In the genomic region with DNA sequence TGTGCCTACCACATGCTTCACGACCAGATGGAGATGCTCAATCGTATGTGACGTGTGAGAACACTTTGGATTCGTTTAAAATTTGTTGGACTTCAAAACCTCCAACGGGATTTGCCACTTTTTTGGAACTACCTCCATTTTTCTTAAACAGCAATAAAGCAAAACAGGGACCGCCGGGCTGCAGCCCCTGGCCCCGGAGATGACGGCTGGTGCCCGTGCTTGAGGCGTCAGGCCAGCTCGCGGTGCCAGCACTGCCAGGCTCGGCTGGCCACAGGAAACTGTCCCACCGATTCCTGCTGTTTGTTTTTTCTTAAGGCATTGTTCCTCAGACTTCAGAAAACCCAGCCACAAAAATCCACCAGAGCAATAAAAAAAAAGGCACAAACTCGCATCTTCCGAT, we compare ENCODE assay signal across 28 cellular contexts.
"Had no signal": no experiment of that assay in that cellular context is flagged by ENCODE, and none has a peak within 500 bp of the region (broad histone marks: within the 10 kb centered on the region; RNA-seq: fewer than 3 reads in every experiment).

No MANE protein-coding gene starts in this region.

- H3K4me1 Mint-ChIP-seq: stimulated activated memory B cell treated with anti-CD40 and anti-IgM and Interleukin-4, amounts not matched to agents 10 μg/mL and 1 μg/mL and 100 μg/mL, for 72 hours; stimulated activated naive CD8-positive, alpha-beta T cell treated with anti-CD3 and anti-CD28 coated beads, Interleukin-15, amount 100 ng/mL, for 72 hours had no signal

- ATAC-seq: naive thymus-derived CD8-positive, alpha-beta T cell; natural killer cell treated with Interleukin-12 subunit alpha and Interleukin-12 subunit beta and Interleukin-15 and Interleukin-18, amount 100 ng/mL, for 72 hours; pancreas; right cardiac atrium; stimulated activated memory B cell treated with anti-CD40 and anti-IgM and Interleukin-4, amounts not matched to agents 10 μg/mL and 1 μg/mL and 100 μg/mL, for 72 hours; stimulated activated naive CD8-positive, alpha-beta T cell treated with anti-CD3 and anti-CD28 coated beads, Interleukin-15, amount 100 ng/mL, for 72 hours; stimulated activated naive CD8-positive, alpha-beta T cell treated with anti-CD3 and anti-CD28 coated beads, Interleukin-15, Interleukin-2, amounts not matched to agents 100 U/mL and 50 U/mL, for 24 hours had no signal

- H3K27me3 Mint-ChIP-seq: naive B cell; naive thymus-derived CD8-positive, alpha-beta T cell; natural killer cell treated with Interleukin-12 subunit alpha and Interleukin-12 subunit beta and Interleukin-15 and Interleukin-18, amount 100 ng/mL, for 72 hours; progenitor cell of endocrine pancreas; stimulated activated memory B cell treated with anti-CD40 and anti-IgM and Interleukin-4, amounts not matched to agents 10 μg/mL and 1 μg/mL and 100 μg/mL, for 72 hours; stimulated activated naive CD8-positive, alpha-beta T cell treated with anti-CD3 and anti-CD28 coated beads, Interleukin-15, amount 100 ng/mL, for 72 hours; type B pancreatic cell had no signal

- H3K4me3 Mint-ChIP-seq: naive B cell; naive thymus-derived CD8-positive, alpha-beta T cell; natural killer cell treated with Interleukin-12 subunit alpha and Interleukin-12 subunit beta and Interleukin-15 and Interleukin-18, amount 100 ng/mL, for 72 hours; nephron progenitor cell; neural crest cell; stimulated activated memory B cell treated with anti-CD40 and anti-IgM and Interleukin-4, amounts not matched to agents 10 μg/mL and 1 μg/mL and 100 μg/mL, for 72 hours; stimulated activated naive CD8-positive, alpha-beta T cell treated with anti-CD3 and anti-CD28 coated beads, Interleukin-15, amount 100 ng/mL, for 72 hours; type B pancreatic cell had no signal

- DNase-seq: naive B cell; nephron progenitor cell; nucleus accumbens; small intestine; stimulated activated CD4-positive, alpha-beta T cell treated with anti-CD3 and anti-CD28 coated beads, Interleukin-1b, Interleukin-23, amount 100 ng/mL, for 48 hours; stimulated activated CD4-positive, alpha-beta T cell treated with anti-CD3 and anti-CD28 coated beads, Interleukin-4, amount 100 ng/mL, for 1 hour; stimulated activated CD4-positive, alpha-beta T cell treated with anti-CD3 and anti-CD28 coated beads, Interleukin-4, amount 100 ng/mL, for 4 hours; stimulated activated CD8-positive, alpha-beta memory T cell treated with anti-CD3 and anti-CD28 coated beads, Interleukin-4, amount 100 ng/mL, for 48 hours; stimulated activated naive CD4-positive, alpha-beta T cell; stimulated activated naive CD8-positive, alpha-beta T cell treated with anti-CD3 and anti-CD28 coated beads, Interleukin-15, amount 100 ng/mL, for 72 hours; stimulated activated naive CD8-positive, alpha-beta T cell treated with anti-CD3 and anti-CD28 coated beads, Interleukin-15, Interleukin-2, amounts not matched to agents 100 U/mL and 50 U/mL, for 24 hours; substantia nigra; testis; tibial artery; transverse colon; upper lobe of right lung; uterus had no signal

- H3K27ac Mint-ChIP-seq: naive B cell; natural killer cell treated with Interleukin-12 subunit alpha and Interleukin-12 subunit beta and Interleukin-15 and Interleukin-18, amount 100 ng/mL, for 72 hours; nephron progenitor cell; progenitor cell of endocrine pancreas; stimulated activated memory B cell treated with anti-CD40 and anti-IgM and Interleukin-4, amounts not matched to agents 10 μg/mL and 1 μg/mL and 100 μg/mL, for 72 hours; type B pancreatic cell had no signal

- H3K36me3 Mint-ChIP-seq: natural killer cell treated with Interleukin-12 subunit alpha and Interleukin-12 subunit beta and Interleukin-15 and Interleukin-18, amount 100 ng/mL, for 72 hours had no signal

- H3K9me3 ChIP-seq: neutrophil, pancreas, psoas muscle, suprapubic skin, testis, transverse colon, upper lobe of right lung, uterus had no signal

- H3K9me3 Mint-ChIP-seq: naive B cell; natural killer cell treated with Interleukin-12 subunit alpha and Interleukin-12 subunit beta and Interleukin-15 and Interleukin-18, amount 100 ng/mL, for 72 hours; nephron progenitor cell; neural crest cell; stimulated activated memory B cell treated with anti-CD40 and anti-IgM and Interleukin-4, amounts not matched to agents 10 μg/mL and 1 μg/mL and 100 μg/mL, for 72 hours; stimulated activated naive CD8-positive, alpha-beta T cell treated with anti-CD3 and anti-CD28 coated beads, Interleukin-15, amount 100 ng/mL, for 72 hours; type B pancreatic cell had no signal
